15 cellular contexts compared by ENCODE assay signal in the genomic region with DNA sequence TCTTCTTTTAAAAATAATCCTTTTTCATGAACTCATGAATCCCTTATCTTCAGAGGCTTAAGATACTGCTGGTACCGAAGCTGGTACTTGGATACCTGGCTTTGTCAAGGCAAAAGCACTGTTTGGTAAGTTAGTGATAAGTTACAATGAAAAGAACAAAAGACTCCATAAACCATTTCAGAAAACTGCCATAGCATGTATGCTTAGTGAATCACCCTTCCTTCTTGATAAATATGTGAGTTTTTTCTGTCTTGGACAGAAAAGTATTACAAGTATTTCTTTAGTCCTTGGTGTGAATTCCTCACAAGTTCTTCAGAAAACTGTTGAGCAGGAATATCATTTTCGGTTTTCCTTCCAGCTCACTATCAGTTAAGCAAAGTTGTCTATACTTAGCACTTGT. TPM values are rescaled to one million over a fixed set of nuclear protein-coding genes. Genes with fewer than 3 reads are reported as not detected.
DNase-seq lines count a peak whose midpoint lies in the region; ATAC-seq and TF ChIP-seq lines count a peak whose summit lies in the region.
"Had no signal": no experiment of that assay in that cellular context is flagged by ENCODE, and none has a peak within 500 bp of the region (broad histone marks: within the 10 kb centered on the region; RNA-seq: fewer than 3 reads in every experiment).

No MANE protein-coding gene starts in this region.

- peak overlapping the region; percentile 77 for H4K91ac ChIP-seq in IMR-90 (ENCODE audit: insufficient read depth, low read depth, low read length)

- CTCF ChIA-PET in IMR-90 (lab: Yijun Ruan, JAX): no interaction called here
- CTCF ChIA-PET in OCI-LY7 (lab: Charles Lee; ENCODE audit: unreplicated experiment): no interaction called here

- no peaks in the 10 kb centered on the region for H3K9me2 ChIP-seq in OCI-LY7 (ENCODE audit: insufficient read depth, low read length)

- DNase-seq in IMR-90: peak; percentile 71
- peak; percentile 78 for DNase-seq in choroid plexus epithelial cell (ENCODE audit: low read depth)
- peak; percentile 31 for DNase-seq in kidney tubule cell (ENCODE audit: low spot score)
- no peak for DNase-seq in OCI-LY7 (ENCODE audit: low spot score)
- no peak for DNase-seq in stimulated activated CD4-positive, alpha-beta T cell treated with anti-CD3 and anti-CD28 coated beads, Interleukin-12 subunit alpha, Interleukin-12 subunit beta, amount 100 ng/mL, for 4 hours
- no peak for DNase-seq in islet precursor cell
- DNase-seq: activated T-cell treated with anti-CD3 and anti-CD28 coated beads for 4 hours, cerebellar nuclear complex, left ventricle myocardium superior, natural killer cell, NCI-H774, psoas muscle, RPMI8226 had no signal

- peak; percentile 46 for ATAC-seq in IMR-90 (ENCODE audit: low read depth)
- no peak for ATAC-seq in GM21526 (IDR thresholded peaks at IDR 0.05; ENCODE audit: low FRiP score, unreplicated experiment)
- ATAC-seq: left ventricle myocardium superior, natural killer cell, psoas muscle had no signal

- H4K20me1 ChIP-seq in IMR-90 (ENCODE audit: insufficient read depth, low read length) (no peaks in the 10 kb centered on the region), OCI-LY7 (ENCODE audit: insufficient read depth, low read length) (no peaks in the 10 kb centered on the region)

- dilution Hi-C loops in IMR-90 (cut with HindIII; ENCODE audit: low sequenced_read_pairs, unreplicated experiment): no loop called here

- H2BK15ac ChIP-seq in IMR-90 (ENCODE audit: low read depth, low read length): peak overlapping the region; percentile 64; the same call in 1 of the 3 replicates

- POLR2A ChIA-PET in IMR-90 (lab: Charles Lee; ENCODE audit: unreplicated experiment): interaction anchor here (0.5 to 0.6 kb wide), 2 partner anchors 98 to 1046 kb away, joined by 4 read pairs; no protein-coding TSS in a partner anchor
- POLR2A ChIA-PET in OCI-LY7 (lab: Charles Lee): interaction anchor here (0.7 kb wide), 1 partner anchor 16 kb away, joined by 5 read pairs; no protein-coding TSS in a partner anchor

- TF ChIP-seq CTCF in IMR-90 (conservative IDR thresholded peaks at IDR 0.05; ENCODE audit: low read depth, low read length): no peak
- TF ChIP-seq CTCF in choroid plexus epithelial cell (conservative IDR thresholded peaks at IDR 0.05; ENCODE audit: low read depth, low read length): no peak
- TF ChIP-seq CTCF in OCI-LY7 (conservative IDR thresholded peaks at IDR 0.05; ENCODE audit: low read length): no peak

- H4K8ac ChIP-seq in IMR-90 (ENCODE audit: low read depth in 2 of 2, low read length in 2 of 2): peak overlapping the region; percentile 26 to 83; a peak in 3 of 4 replicates

- peak overlapping the region; percentile 97 for H2BK120ac ChIP-seq in IMR-90 (ENCODE audit: low read depth, low read length)

- H3K36me3 ChIP-seq in ACC112 (ENCODE audit: insufficient read depth, low read length) (peaks cover 4% of the 10 kb centered on the region; the same call in 1 of the 2 replicates), IMR-90 (ENCODE audit: control insufficient read depth, insufficient read depth, low read length) (peaks cover 9% of the 10 kb centered on the region), OCI-LY7 (ENCODE audit: insufficient read depth, low read length) (peaks cover 21% of the 10 kb centered on the region; the same call in 1 of the 2 replicates)

- H3K18ac ChIP-seq in IMR-90 (ENCODE audit: low read depth, low read length): peak overlapping the region; percentile 99; the same call in 1 of the 2 replicates

- H2AK5ac ChIP-seq in IMR-90 (ENCODE audit: low read depth, low read length): peak overlapping the region; percentile 74; the same call in 1 of the 2 replicates

- peak overlapping the region; percentile 88 for H3K14ac ChIP-seq in IMR-90 (replicated peaks; ENCODE audit: low read depth, low read length)

- TF ChIP-seq RAD21 in IMR-90 (IDR thresholded peaks at IDR 0.05; ENCODE audit: low read length): no peak

- WGBS in IMR-90 (ENCODE audit: extremely low coverage in 2 of 2, insufficient read length in 1 of 2), 2 experiments: no CpG with 5 or more reads among the region's 2 CpGs

- H3K9ac ChIP-seq in IMR-90 (ENCODE audit: low read depth, low read length): no peak overlapping the region

- H3K9me3 ChIP-seq in IMR-90 (ENCODE audit: control insufficient read depth, insufficient read depth, low read length) (no peaks in the 10 kb centered on the region), OCI-LY7 (ENCODE audit: low read length) (no peaks in the 10 kb centered on the region)
- H3K9me3 ChIP-seq: psoas muscle had no signal

- H3K4me3 ChIP-seq in ACC112 (ENCODE audit: low read depth, low read length) (peak overlapping the region; percentile 32; the same call in 1 of the 2 replicates), IMR-90 (ENCODE audit: insufficient read depth, low read depth, low read length) (peak overlapping the region; percentile 5; the same call in 1 of the 2 replicates), choroid plexus epithelial cell (ENCODE audit: low read depth, low read length) (no peak overlapping the region), OCI-LY7 (ENCODE audit: low read depth, low read length, poor library complexity, severe bottlenecking) (no peak overlapping the region)
- H3K4me3 ChIP-seq: psoas muscle had no signal

- H2BK20ac ChIP-seq in IMR-90 (ENCODE audit: low read depth, low read length): peak overlapping the region; percentile 92

- peaks cover 18% of the 10 kb centered on the region for H3K4me1 ChIP-seq in ACC112 (ENCODE audit: control insufficient read depth, insufficient read depth, low read length, unreplicated experiment)
- H3K4me1 ChIP-seq in IMR-90 (ENCODE audit: control insufficient read depth, insufficient read depth, low read length): peaks cover 19% of the 10 kb centered on the region
- H3K4me1 ChIP-seq in OCI-LY7 (ENCODE audit: insufficient read depth, low read length, poor library complexity, severe bottlenecking): no peaks in the 10 kb centered on the region
- H3K4me1 ChIP-seq: psoas muscle had no signal

- 0 out of 2 replicates have a peak overlapping the region, but pooled peaks have one; percentile 5 for H3K56ac ChIP-seq in IMR-90 (ENCODE audit: extremely low read depth, insufficient read depth, low read length)

- peak overlapping the region; percentile 78; the same call in 1 of the 2 replicates for H3K4me2 ChIP-seq in IMR-90 (ENCODE audit: low read depth, low read length)
- H3K4me2 ChIP-seq in OCI-LY7 (ENCODE audit: low read length): no peak overlapping the region

- H3K4ac ChIP-seq in IMR-90 (ENCODE audit: low read depth, low read length): peak overlapping the region; percentile 85; the same call in 1 of the 2 replicates

- TF ChIP-seq POLR2A in IMR-90 (IDR thresholded peaks at IDR 0.05; ENCODE audit: low read depth, low read length): no peak

- H3K23ac ChIP-seq in IMR-90 (ENCODE audit: low read depth, low read length): peak overlapping the region; percentile 74; the same call in 1 of the 2 replicates

- in situ Hi-C loops in IMR-90 (cut with MboI; ENCODE audit: low sequenced_read_pairs): no loop called here

- BruUV-seq in IMR-90 (replicated peaks; lab: Mats Ljungman, UMichigan) (no TSS peak), OCI-LY7 (replicated peaks; lab: Mats Ljungman, UMichigan) (no TSS peak)

- no peak overlapping the region for H2AK9ac ChIP-seq in IMR-90 (replicated peaks; ENCODE audit: low read depth, low read length, poor library complexity)

- H2BK5ac ChIP-seq in IMR-90 (ENCODE audit: low read depth, low read length, poor library complexity, severe bottlenecking): peak overlapping the region; percentile 97

- peak overlapping the region; percentile 88; the same call in 1 of the 2 replicates for H4K5ac ChIP-seq in IMR-90 (ENCODE audit: low read depth, low read length)

- H3K27me3 ChIP-seq in ACC112 (ENCODE audit: insufficient read depth, low read length): no peaks in the 10 kb centered on the region
- no peaks in the 10 kb centered on the region for H3K27me3 ChIP-seq in IMR-90 (ENCODE audit: control insufficient read depth, insufficient read depth, low read length)

- intact Hi-C loops in IMR-90 (cut with micrococcal nuclease) (no loop called here), OCI-LY7 (cut with micrococcal nuclease; ENCODE audit: unreplicated experiment) (no loop called here)

- peak overlapping the region; percentile 52 for H3K27ac ChIP-seq in ACC112 (ENCODE audit: low read depth, low read length)
- peak overlapping the region; percentile 44; the same call in 1 of the 2 replicates for H3K27ac ChIP-seq in IMR-90 (ENCODE audit: insufficient read depth, low read length)
- H3K27ac ChIP-seq in OCI-LY7 (ENCODE audit: low read depth, low read length, poor library complexity, severe bottlenecking): no peak overlapping the region
- H3K27ac ChIP-seq: psoas muscle had no signal

- H3K9me1 ChIP-seq in IMR-90 (ENCODE audit: insufficient read depth, low read length): peaks cover 17% of the 10 kb centered on the region

- peaks cover 3 to 27% of the 10 kb centered on the region in 2 experiments; a peak in 3 of 4 replicates for H3K79me1 ChIP-seq in IMR-90 (ENCODE audit: low read depth in 1 of 2, low read length in 2 of 2)

- peak overlapping the region; percentile 67 for H2AFZ ChIP-seq in ACC112 (ENCODE audit: low read length, unreplicated experiment)
- H2AFZ ChIP-seq in IMR-90 (replicated peaks; ENCODE audit: low read length, poor library complexity): no peak overlapping the region
- H2AFZ ChIP-seq in OCI-LY7 (ENCODE audit: low read length): no peak overlapping the region

- H3K79me2 ChIP-seq in ACC112 (ENCODE audit: control insufficient read depth, insufficient read depth, low read length, unreplicated experiment): no peaks in the 10 kb centered on the region
- no peaks in the 10 kb centered on the region for H3K79me2 ChIP-seq in OCI-LY7 (ENCODE audit: insufficient read depth, low read depth, low read length)

TF ChIP-seq in IMR-90, 13 proteins besides CTCF, POLR2A, EP300 and RAD21:
- TF ChIP-seq MXI1 (IDR thresholded peaks at IDR 0.05; ENCODE audit: borderline replicate concordance, low read depth, low read length) (no peak), FOS (IDR thresholded peaks at IDR 0.05; ENCODE audit: low read depth, low read length) (0 out of 2 replicates have a peak, but pooled peaks have one; percentile 11)

RNA-seq across cellular contexts. Expression of a gene that starts 25.6 kb away (rescaled TPM):
- total RNA-seq in IMR-90 (2012; rRNA removed) (17.0 and 24.7 TPM in 2 replicates), OCI-LY7 (2022) (19.2 and 19.3 TPM in 2 replicates)
- polyA plus RNA-seq in IMR-90 (2012; rRNA removed): 9.7 and 11.7 TPM in 2 replicates
- polyA plus RNA-seq in IMR-90 (2012; cell fraction: cytosol; rRNA removed): 2.6 and 3.4 TPM in 2 replicates
- polyA plus RNA-seq in IMR-90 (2012; cell fraction: nucleus; rRNA removed; ENCODE audit: low replicate concordance): 3.2 and 12.2 TPM in 2 replicates
- total RNA-seq in OCI-LY7 (2014; rRNA removed; shearing (Covaris generic)): 13.3 and 13.7 TPM in 2 replicates

RNA-seq across cellular contexts. Expression of a gene that starts 35.5 kb away (rescaled TPM):
- 23.1 and 25.6 TPM in 2 replicates for total RNA-seq in IMR-90 (2012; rRNA removed)
- polyA plus RNA-seq in IMR-90 (2012; rRNA removed): 13.0 and 15.9 TPM in 2 replicates
- 2.8 and 4.2 TPM in 2 replicates for polyA plus RNA-seq in IMR-90 (2012; cell fraction: cytosol; rRNA removed)
- polyA plus RNA-seq in IMR-90 (2012; cell fraction: nucleus; rRNA removed; ENCODE audit: low replicate concordance): 6.2 and 38.8 TPM in 2 replicates
- total RNA-seq in OCI-LY7 (2014; rRNA removed; shearing (Covaris generic)): 11.1 and 11.2 TPM in 2 replicates
- 23.9 and 27.8 TPM in 2 replicates for total RNA-seq in OCI-LY7 (2022)

Comparison
In these comparisons a context has a peak if more than half of its experiments do, and no peak if none do; other contexts are left out.
1. H3K4me3 ChIP-seq: peak in ACC112 (single experiment) and IMR-90 (single experiment); none in choroid plexus epithelial cell (single experiment) and OCI-LY7 (single experiment).
2. DNase-seq: peak in IMR-90 (single experiment), choroid plexus epithelial cell (single experiment) and kidney tubule cell (single experiment); none in OCI-LY7 (single experiment), stimulated activated CD4-positive, alpha-beta T cell treated with anti-CD3 and anti-CD28 coated beads, Interleukin-12 subunit alpha, Interleukin-12 subunit beta, amount 100 ng/mL, for 4 hours (single experiment) and islet precursor cell (single experiment).